1 cellular context compared by ENCODE assay signal in the genomic region with DNA sequence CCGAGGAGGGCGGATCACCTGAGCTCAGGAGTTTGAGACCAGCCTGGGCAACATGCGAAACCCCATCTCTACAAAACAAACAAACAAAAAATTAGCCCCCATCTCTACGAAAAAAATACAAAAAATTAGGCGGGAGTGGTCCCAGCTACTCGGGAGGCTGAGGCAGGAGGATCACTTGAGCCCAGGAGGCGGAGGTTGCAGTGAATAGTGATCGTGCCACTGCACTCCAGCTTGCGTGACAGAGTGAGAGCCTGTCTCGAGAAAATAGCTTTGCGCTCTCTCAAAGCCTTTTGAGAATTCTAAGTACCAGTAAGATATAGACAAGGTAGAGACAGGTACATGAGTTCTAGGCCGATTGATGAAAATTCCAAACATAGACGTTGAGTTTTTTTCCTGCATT.
A peak's percentile ranks its signal among the peaks of the same experiment; 100 is the strongest.
TF ChIP-seq lines count a peak whose summit lies in the region.

No MANE protein-coding gene starts in this region.

TF ChIP-seq in HepG2, 621 proteins besides CTCF, POLR2A, EP300 and RAD21:
- TF ChIP-seq, protein P1, sequence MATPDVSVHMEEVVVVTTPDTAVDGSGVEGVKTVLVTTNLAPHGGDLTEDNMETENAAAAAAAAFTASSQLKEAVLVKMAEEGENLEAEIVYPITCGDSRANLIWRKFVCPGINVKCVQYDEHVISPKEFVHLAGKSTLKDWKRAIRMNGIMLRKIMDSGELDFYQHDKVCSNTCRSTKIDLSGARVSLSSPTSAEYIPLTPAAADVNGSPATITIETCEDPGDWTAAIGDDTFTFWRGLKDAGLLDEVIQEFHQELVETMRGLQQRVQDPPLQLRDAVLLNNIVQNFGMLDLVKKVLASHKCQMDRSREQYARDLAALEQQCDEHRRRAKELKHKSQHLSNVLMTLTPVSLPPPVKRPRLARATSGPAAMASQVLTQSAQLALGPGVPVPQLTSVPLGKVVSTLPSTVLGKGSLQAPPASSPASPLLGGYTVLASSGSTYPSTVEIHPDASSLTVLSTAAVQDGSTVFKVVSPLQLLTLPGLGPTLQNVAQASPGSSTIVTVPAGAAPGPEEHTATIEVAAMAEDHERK (CRISPR knock-in tag; IDR thresholded peaks at IDR 0.05; ENCODE audit: low read depth) = no peak
- TF ChIP-seq ZMYM4 (CRISPR knock-in tag; IDR thresholded peaks at IDR 0.05) (no peak), ZKSCAN1 (IDR thresholded peaks at IDR 0.05; ENCODE audit: low read length) (no peak), CREB1 (IDR thresholded peaks at IDR 0.05) (no peak), CREB1 (CRISPR knock-in tag; IDR thresholded peaks at IDR 0.05) (0 out of 2 replicates have a peak, but pooled peaks have one; percentile 14)
- TF ChIP-seq, protein P2, sequence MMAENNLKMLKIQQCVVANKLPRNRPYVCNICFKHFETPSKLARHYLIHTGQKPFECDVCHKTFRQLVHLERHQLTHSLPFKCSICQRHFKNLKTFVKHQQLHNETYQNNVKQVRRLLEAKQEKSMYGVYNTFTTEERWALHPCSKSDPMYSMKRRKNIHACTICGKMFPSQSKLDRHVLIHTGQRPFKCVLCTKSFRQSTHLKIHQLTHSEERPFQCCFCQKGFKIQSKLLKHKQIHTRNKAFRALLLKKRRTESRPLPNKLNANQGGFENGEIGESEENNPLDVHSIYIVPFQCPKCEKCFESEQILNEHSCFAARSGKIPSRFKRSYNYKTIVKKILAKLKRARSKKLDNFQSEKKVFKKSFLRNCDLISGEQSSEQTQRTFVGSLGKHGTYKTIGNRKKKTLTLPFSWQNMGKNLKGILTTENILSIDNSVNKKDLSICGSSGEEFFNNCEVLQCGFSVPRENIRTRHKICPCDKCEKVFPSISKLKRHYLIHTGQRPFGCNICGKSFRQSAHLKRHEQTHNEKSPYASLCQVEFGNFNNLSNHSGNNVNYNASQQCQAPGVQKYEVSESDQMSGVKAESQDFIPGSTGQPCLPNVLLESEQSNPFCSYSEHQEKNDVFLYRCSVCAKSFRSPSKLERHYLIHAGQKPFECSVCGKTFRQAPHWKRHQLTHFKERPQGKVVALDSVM (CRISPR knock-in tag; IDR thresholded peaks at IDR 0.05) = peak; percentile 91
- TF ChIP-seq, protein P3, sequence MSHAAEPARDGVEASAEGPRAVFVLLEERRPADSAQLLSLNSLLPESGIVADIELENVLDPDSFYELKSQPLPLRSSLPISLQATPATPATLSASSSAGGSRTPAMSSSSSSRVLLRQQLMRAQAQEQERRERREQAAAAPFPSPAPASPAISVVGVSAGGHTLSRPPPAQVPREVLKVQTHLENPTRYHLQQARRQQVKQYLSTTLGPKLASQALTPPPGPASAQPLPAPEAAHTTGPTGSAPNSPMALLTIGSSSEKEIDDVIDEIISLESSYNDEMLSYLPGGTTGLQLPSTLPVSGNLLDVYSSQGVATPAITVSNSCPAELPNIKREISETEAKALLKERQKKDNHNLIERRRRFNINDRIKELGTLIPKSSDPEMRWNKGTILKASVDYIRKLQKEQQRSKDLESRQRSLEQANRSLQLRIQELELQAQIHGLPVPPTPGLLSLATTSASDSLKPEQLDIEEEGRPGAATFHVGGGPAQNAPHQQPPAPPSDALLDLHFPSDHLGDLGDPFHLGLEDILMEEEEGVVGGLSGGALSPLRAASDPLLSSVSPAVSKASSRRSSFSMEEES (CRISPR knock-in tag; IDR thresholded peaks at IDR 0.05) = no peak
- TF ChIP-seq, protein P4, sequence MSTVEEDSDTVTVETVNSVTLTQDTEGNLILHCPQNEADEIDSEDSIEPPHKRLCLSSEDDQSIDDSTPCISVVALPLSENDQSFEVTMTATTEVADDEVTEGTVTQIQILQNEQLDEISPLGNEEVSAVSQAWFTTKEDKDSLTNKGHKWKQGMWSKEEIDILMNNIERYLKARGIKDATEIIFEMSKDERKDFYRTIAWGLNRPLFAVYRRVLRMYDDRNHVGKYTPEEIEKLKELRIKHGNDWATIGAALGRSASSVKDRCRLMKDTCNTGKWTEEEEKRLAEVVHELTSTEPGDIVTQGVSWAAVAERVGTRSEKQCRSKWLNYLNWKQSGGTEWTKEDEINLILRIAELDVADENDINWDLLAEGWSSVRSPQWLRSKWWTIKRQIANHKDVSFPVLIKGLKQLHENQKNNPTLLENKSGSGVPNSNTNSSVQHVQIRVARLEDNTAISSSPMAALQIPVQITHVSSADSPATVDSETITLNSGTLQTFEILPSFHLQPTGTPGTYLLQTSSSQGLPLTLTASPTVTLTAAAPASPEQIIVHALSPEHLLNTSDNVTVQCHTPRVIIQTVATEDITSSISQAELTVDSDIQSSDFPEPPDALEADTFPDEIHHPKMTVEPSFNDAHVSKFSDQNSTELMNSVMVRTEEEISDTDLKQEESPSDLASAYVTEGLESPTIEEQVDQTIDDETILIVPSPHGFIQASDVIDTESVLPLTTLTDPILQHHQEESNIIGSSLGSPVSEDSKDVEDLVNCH (CRISPR knock-in tag; IDR thresholded peaks at IDR 0.05) = no peak
